ENCODE assay signal across 18 cellular contexts in genomic region chr18:41695441-41695840, GRCh38.
DNase-seq lines count a peak whose midpoint lies in the region; ATAC-seq, FAIRE-seq and TF ChIP-seq lines count a peak whose summit lies in the region.
"Had no signal": no experiment of that assay in that cellular context is flagged by ENCODE, and none has a peak within 500 bp of the region (broad histone marks: within the 10 kb centered on the region; RNA-seq: fewer than 3 reads in every experiment).

No MANE protein-coding gene starts in this region.

- TF ChIP-seq RAD21 in GM12878 (IDR thresholded peaks at IDR 0.05; ENCODE audit: insufficient read depth, low read depth, low read length): no peak

- TF ChIP-seq POLR2A in GM12878 (IDR thresholded peaks at IDR 0.05; ENCODE audit: low read depth, low read length): no peak

- no TSS peak for BruUV-seq in GM12878 (replicated peaks; lab: Mats Ljungman, UMichigan)

- TF ChIP-seq EP300 in GM12878 (IDR thresholded peaks at IDR 0.05; ENCODE audit: borderline replicate concordance in 1 of 2, control insufficient read depth in 1 of 2, low read depth in 2 of 2, low read length in 2 of 2): no peak

- in situ Hi-C loops in GM12878 (cut with MboI): no loop called here

- TF ChIP-seq CTCF in GM06990 (IDR thresholded peaks at IDR 0.05; ENCODE audit: insufficient read depth, low read length, poor library complexity, severe bottlenecking): no peak
- no peak for TF ChIP-seq CTCF in GM12878 (IDR thresholded peaks at IDR 0.05 in 2 of 3, conservative IDR thresholded peaks at IDR 0.05 in 1 of 3; ENCODE audit: control insufficient read depth in 2 of 3, extremely low read depth in 1 of 3, insufficient read depth in 1 of 3, low read depth in 3 of 3, low read length in 3 of 3)
- no peak for TF ChIP-seq CTCF in kidney (IDR thresholded peaks at IDR 0.05; ENCODE audit: borderline replicate concordance, extremely low read depth, insufficient read depth)

- DNase-seq in A172 (ENCODE audit: low spot score): peak; percentile 30
- DNase-seq in GM06990 (ENCODE audit: extremely low read depth, insufficient read length): no peak
- DNase-seq in Karpas-422: no peak
- DNase-seq in GM12878 (ENCODE audit: low read depth, low spot score): no peak
- DNase-seq in activated CD8-positive, alpha-beta memory T cell treated with anti-CD3 and anti-CD28 coated beads, Interleukin-2, amount 50 U/mL, for 48 hours: no peak
- DNase-seq in kidney: no peak
- no peak for DNase-seq in retina
- DNase-seq in left colon: no peak
- DNase-seq: activated effector memory CD4-positive, alpha-beta T cell treated with Interleukin-2 at 50 U/mL for 16 hours; DMS79 treated with DMSO at 0.1 percent for 48 hours; H9; left lung; natural killer cell; NCI-H1417; NCI-H510A; stimulated activated naive CD4-positive, alpha-beta T cell had no signal

- no peak overlapping the region for H3K9ac ChIP-seq in Karpas-422 (ENCODE audit: low read length)
- no peak overlapping the region for H3K9ac ChIP-seq in GM12878 (ENCODE audit: control insufficient read depth, insufficient read depth, low read length)
- H3K9ac ChIP-seq in kidney (ENCODE audit: low read length in 2 of 2): no peak overlapping the region

- no peaks in the 10 kb centered on the region for H3K9me2 ChIP-seq in Karpas-422 (replicated peaks; ENCODE audit: insufficient read depth, low read length)

- FAIRE-seq in GM12878 (lab: Jason Lieb, UNC) (no peak), kidney (lab: Jason Lieb, UNC) (no peak)
- FAIRE-seq: endometrium, HTR-8/SVneo had no signal

- RAD21 ChIA-PET in GM12878 (lab: Charles Lee; ENCODE audit: unreplicated experiment): no interaction called here

- H4K20me1 ChIP-seq in Karpas-422 (ENCODE audit: insufficient read depth, low read depth, low read length) (no peaks in the 10 kb centered on the region), GM12878 (ENCODE audit: control insufficient read depth, insufficient read depth) (no peaks in the 10 kb centered on the region)

- peak; percentile 52; the same call in 1 of the 3 replicates for ATAC-seq in GM12878
- ATAC-seq in left colon: no peak
- ATAC-seq: left lung, natural killer cell had no signal

- POLR2A ChIA-PET in GM12878 (lab: Charles Lee): no interaction called here

- H3K36me3 ChIP-seq in GM06990 (ENCODE audit: control insufficient read depth, insufficient read depth, low read length) (no peaks in the 10 kb centered on the region), Karpas-422 (ENCODE audit: insufficient read depth, low read length) (no peaks in the 10 kb centered on the region), GM12878 (ENCODE audit: control insufficient read depth in 2 of 2, insufficient read depth in 2 of 2, low read length in 1 of 2) (no peaks in the 10 kb centered on the region), kidney (ENCODE audit: control insufficient read depth in 1 of 2, insufficient read depth in 2 of 2, low read length in 2 of 2) (no peaks in the 10 kb centered on the region)
- H3K36me3 ChIP-seq: left lung had no signal

- SMC1A ChIA-PET in GM12878 (lab: Charles Lee; ENCODE audit: uncharacterized antibody, unreplicated experiment): no interaction called here

- no peaks in the 10 kb centered on the region for H3K27me3 ChIP-seq in GM06990 (replicated peaks; ENCODE audit: control insufficient read depth, insufficient read depth, low read length)
- H3K27me3 ChIP-seq in Karpas-422 (ENCODE audit: low read length): no peaks in the 10 kb centered on the region
- no peaks in the 10 kb centered on the region for H3K27me3 ChIP-seq in GM12878 (replicated peaks in 1 of 2; ENCODE audit: control insufficient read depth in 2 of 2, insufficient read depth in 2 of 2, low read length in 1 of 2)
- H3K27me3 ChIP-seq: left lung had no signal

- H3K9me3 ChIP-seq in Karpas-422 (ENCODE audit: low read length): no peaks in the 10 kb centered on the region
- no peaks in the 10 kb centered on the region for H3K9me3 ChIP-seq in GM12878 (replicated peaks; ENCODE audit: control insufficient read depth, insufficient read depth, low read length)
- no peaks in the 10 kb centered on the region for H3K9me3 ChIP-seq in kidney (ENCODE audit: control insufficient read depth in 1 of 2, low read length in 2 of 2)
- H3K9me3 ChIP-seq: left lung had no signal

- no peak overlapping the region for H2AFZ ChIP-seq in Karpas-422 (ENCODE audit: low read length)
- peak overlapping the region; percentile 25 for H2AFZ ChIP-seq in GM12878 (ENCODE audit: control insufficient read depth, low read depth, low read length)

- H3K27ac ChIP-seq in Karpas-422 (ENCODE audit: low read length): no peak overlapping the region
- H3K27ac ChIP-seq in GM12878 (ENCODE audit: control insufficient read depth, insufficient read depth): no peak overlapping the region
- H3K27ac ChIP-seq in kidney (ENCODE audit: low read depth in 2 of 2, low read length in 2 of 2): no peak overlapping the region
- H3K27ac ChIP-seq: left lung had no signal

- H3K4me1 ChIP-seq in Karpas-422 (ENCODE audit: low read length) (no peaks in the 10 kb centered on the region), GM12878 (ENCODE audit: control insufficient read depth, insufficient read depth, low read length) (no peaks in the 10 kb centered on the region), kidney (ENCODE audit: control insufficient read depth in 1 of 2, insufficient read depth in 1 of 2, low read depth in 1 of 2, low read length in 2 of 2) (no peaks in the 10 kb centered on the region)
- H3K4me1 ChIP-seq: left lung had no signal

- no peaks in the 10 kb centered on the region for H3K79me2 ChIP-seq in Karpas-422 (ENCODE audit: low read length)
- no peaks in the 10 kb centered on the region for H3K79me2 ChIP-seq in GM12878 (ENCODE audit: control insufficient read depth, insufficient read depth, low read length)

- peak overlapping the region; percentile 6 for H3K4me2 ChIP-seq in Karpas-422 (ENCODE audit: low read depth, low read length, poor library complexity, severe bottlenecking)
- peak overlapping the region; percentile 19; the same call in 1 of the 2 replicates for H3K4me2 ChIP-seq in GM12878 (ENCODE audit: control insufficient read depth, insufficient read depth)

- peak overlapping the region; percentile 5; the same call in 1 of the 2 replicates for H3K4me3 ChIP-seq in GM06990 (replicated peaks; ENCODE audit: low read depth, low read length)
- H3K4me3 ChIP-seq in Karpas-422 (ENCODE audit: low read length): no peak overlapping the region
- H3K4me3 ChIP-seq in GM12878: no peak overlapping the region; the same call in 1 of the 2 replicates
- H3K4me3 ChIP-seq in kidney (ENCODE audit: low read length in 2 of 2): no peak overlapping the region
- H3K4me3 ChIP-seq: left lung had no signal

- CTCF ChIA-PET in GM12878 (lab: Yijun Ruan, JAX): no interaction called here

- intact Hi-C loops in GM12878 (cut with micrococcal nuclease; ENCODE audit: unreplicated experiment) (no loop called here), kidney (cut with DNase I) (no loop called here), left colon (cut with DNase I, micrococcal nuclease) (no loop called here)

TF ChIP-seq in GM12878, 131 proteins besides CTCF, POLR2A, EP300 and RAD21 (continues in another document):
- TF ChIP-seq REST (IDR thresholded peaks at IDR 0.05; ENCODE audit: low read depth, low read length) (no peak), USF1 (IDR thresholded peaks at IDR 0.05; ENCODE audit: borderline replicate concordance, extremely low read length, insufficient read depth, low read depth, low read length) (no peak), HDAC2 (IDR thresholded peaks at IDR 0.05) (no peak), EGR1 (IDR thresholded peaks at IDR 0.05; ENCODE audit: borderline replicate concordance in 1 of 2, low read depth in 2 of 2, low read length in 2 of 2) (no peak), KAT2A (conservative IDR thresholded peaks at IDR 0.05; ENCODE audit: control insufficient read depth, low read depth, low read length) (no peak)
